22 cellular contexts compared by ENCODE assay signal in genomic region chr2:51258301-51258700, GRCh38.
DNase-seq lines count a peak whose midpoint lies in the region; ATAC-seq, FAIRE-seq and TF ChIP-seq lines count a peak whose summit lies in the region.
"Had no signal": no experiment of that assay in that cellular context is flagged by ENCODE, and none has a peak within 500 bp of the region (broad histone marks: within the 10 kb centered on the region; RNA-seq: fewer than 3 reads in every experiment).

No MANE protein-coding gene starts in this region.

- H3K9me3 ChIP-seq in HepG2 (ENCODE audit: low read length): peaks cover 72% of the 10 kb centered on the region
- H3K9me3 ChIP-seq in right lobe of liver: no peaks in the 10 kb centered on the region
- H3K9me3 ChIP-seq in lower lobe of right lung: no peaks in the 10 kb centered on the region
- H3K9me3 ChIP-seq in H9 (ENCODE audit: control insufficient read depth, low read depth, low read length): no peaks in the 10 kb centered on the region
- H3K9me3 ChIP-seq: BE2C had no signal

- H4K91ac ChIP-seq in H9 (ENCODE audit: insufficient read length, low read depth, low read length): no peak overlapping the region

- H3T11ph ChIP-seq in H9 (ENCODE audit: low read length): no peak overlapping the region

- H4K5ac ChIP-seq in H9 (ENCODE audit: insufficient read length, low read depth, low read length): no peak overlapping the region

- no peak overlapping the region for H2BK120ac ChIP-seq in H9 (ENCODE audit: low read depth, low read length, poor library complexity, severe bottlenecking)

- H3K18ac ChIP-seq in H9 (ENCODE audit: insufficient read length, low read depth, low read length): no peak overlapping the region

- no peak overlapping the region for H3K4ac ChIP-seq in H9 (ENCODE audit: low read depth, low read length)

- FAIRE-seq in HepG2 (lab: Jason Lieb, UNC) (no peak), bronchial epithelial cell (lab: Jason Lieb, UNC) (no peak)
- FAIRE-seq: GM12878, HTR-8/SVneo had no signal

- H3K36me3 ChIP-seq in HepG2 (replicated peaks in 1 of 2; ENCODE audit: control insufficient read depth in 1 of 2, insufficient read depth in 2 of 2, low read length in 2 of 2): no peaks in the 10 kb centered on the region
- H3K36me3 ChIP-seq in right lobe of liver: no peaks in the 10 kb centered on the region
- no peaks in the 10 kb centered on the region for H3K36me3 ChIP-seq in bronchial epithelial cell (ENCODE audit: control insufficient read depth, insufficient read depth, low read length)
- no peaks in the 10 kb centered on the region for H3K36me3 ChIP-seq in lower lobe of right lung
- H3K36me3 ChIP-seq: BE2C had no signal

- H3K79me2 ChIP-seq in HepG2 (ENCODE audit: insufficient read depth, low read length) (no peaks in the 10 kb centered on the region), H9 (ENCODE audit: insufficient read depth, low read length) (no peaks in the 10 kb centered on the region)

- H3K9ac ChIP-seq in HepG2 (ENCODE audit: insufficient read depth, low read depth, low read length) (no peak overlapping the region), H9 (ENCODE audit: extremely low read depth, insufficient read length, low read length) (no peak overlapping the region)

- H3K79me1 ChIP-seq in H9 (ENCODE audit: insufficient read depth, low read depth, low read length, poor library complexity, severe bottlenecking): no peaks in the 10 kb centered on the region

- H3K4me3 ChIP-seq in HepG2 (replicated peaks in 1 of 3; ENCODE audit: insufficient read depth in 1 of 3, low read depth in 2 of 3, low read length in 3 of 3): no peak overlapping the region
- no peak overlapping the region for H3K4me3 ChIP-seq in right lobe of liver
- H3K4me3 ChIP-seq in NB4 (ENCODE audit: low read depth, low read length): no peak overlapping the region
- H3K4me3 ChIP-seq in bronchial epithelial cell (ENCODE audit: low read depth, low read length): no peak overlapping the region
- no peak overlapping the region for H3K4me3 ChIP-seq in lower lobe of right lung
- H3K4me3 ChIP-seq: GM12878 had no signal

- H3K36me3 Mint-ChIP-seq in H9 (ENCODE audit: insufficient read depth in 1 of 3, low read depth in 3 of 3): no peaks in the 10 kb centered on the region
- H3K36me3 Mint-ChIP-seq: CD4-positive, CD25-positive, alpha-beta regulatory T cell had no signal

- no peak overlapping the region for H2BK15ac ChIP-seq in H9 (ENCODE audit: low read depth, low read length)

- no peak for DNase-seq in HepG2 (ENCODE audit: low spot score)
- no peak for DNase-seq in right lobe of liver
- peak; percentile 13 for DNase-seq in NB4 (ENCODE audit: low read depth)
- peak; percentile 4 for DNase-seq in bronchial epithelial cell (ENCODE audit: low read depth)
- no peak for DNase-seq in NCI-H2227 (lab: John Stamatoyannopoulos, UW; ENCODE audit: unreplicated experiment)
- DNase-seq in NCI-H526 (lab: John Stamatoyannopoulos, UW): no peak
- no peak for DNase-seq in lower lobe of right lung
- no peak for DNase-seq in H9
- DNase-seq: 8988T; ACHN; BE2C; C1 segment of cervical spinal cord; CD4-positive, CD25-positive, alpha-beta regulatory T cell; CD8-positive, alpha-beta memory T cell; COR-L47; DMS 273 treated with DMSO at 0.1 percent for 48 hours; DMS53; DND-41; EL; HCEC 1CT had no signal

- H3K14ac ChIP-seq in H9 (ENCODE audit: insufficient read depth, low read length): no peak overlapping the region

- no peaks in the 10 kb centered on the region for H3K27me3 ChIP-seq in HepG2 (ENCODE audit: control insufficient read depth in 1 of 2, insufficient read depth in 2 of 2, low read length in 2 of 2)
- no peaks in the 10 kb centered on the region for H3K27me3 ChIP-seq in right lobe of liver
- H3K27me3 ChIP-seq in bronchial epithelial cell (ENCODE audit: control insufficient read depth, insufficient read depth, low read length): no peaks in the 10 kb centered on the region
- no peaks in the 10 kb centered on the region for H3K27me3 ChIP-seq in lower lobe of right lung (ENCODE audit: low read depth)
- H3K27me3 ChIP-seq in H9 (ENCODE audit: insufficient read depth, low read length): no peaks in the 10 kb centered on the region
- H3K27me3 ChIP-seq: BE2C had no signal

- POLR2A ChIA-PET in HepG2 (lab: Yijun Ruan, JAX): no interaction called here

- TF ChIP-seq CTCF in HepG2 (CRISPR knock-in tag; IDR thresholded peaks at IDR 0.05) (no peak), right lobe of liver (IDR thresholded peaks at IDR 0.05) (no peak), NB4 (IDR thresholded peaks at IDR 0.05; ENCODE audit: low read depth, low read length) (no peak), bronchial epithelial cell (IDR thresholded peaks at IDR 0.05; ENCODE audit: insufficient read depth, low read length, severe bottlenecking) (no peak), lower lobe of right lung (IDR thresholded peaks at IDR 0.05) (no peak), H9 (conservative IDR thresholded peaks at IDR 0.05) (no peak)

- H3K4me2 ChIP-seq in HepG2 (ENCODE audit: low read depth, low read length) (no peak overlapping the region), H9 (ENCODE audit: insufficient read depth, insufficient read length, low read length) (no peak overlapping the region)

- H2AFZ ChIP-seq in HepG2 (ENCODE audit: low read length) (no peak overlapping the region), H9 (ENCODE audit: low read length) (no peak overlapping the region)

- H3K23ac ChIP-seq in H9 (ENCODE audit: insufficient read length, low read depth, low read length): no peak overlapping the region

- H3K4me3 Mint-ChIP-seq in H9: no peak overlapping the region
- H3K4me3 Mint-ChIP-seq: CD4-positive, CD25-positive, alpha-beta regulatory T cell; CD8-positive, alpha-beta memory T cell had no signal

- intact Hi-C loops in HepG2 (cut with micrococcal nuclease; ENCODE audit: unreplicated experiment): no loop called here
- intact Hi-C loops in right lobe of liver (cut with DNase I): no loop called here
- intact Hi-C loops in lower lobe of right lung (cut with DNase I): no loop called here

- WGBS in HepG2 (ENCODE audit: low lambda C conversion rate): 20% methylated on average over 5 of the region's 5 CpGs
- 83% methylated on average over 5 of the region's 5 CpGs for WGBS in right lobe of liver (ENCODE audit: insufficient coverage, low coverage, low lambda C conversion rate, missing lambda C conversion rate)
- no CpG with 5 or more reads among the region's 5 CpGs for WGBS in H9 (ENCODE audit: extremely low coverage, insufficient read length, low lambda C conversion rate)

- no peaks in the 10 kb centered on the region for H3K23me2 ChIP-seq in H9 (ENCODE audit: insufficient read length, low read depth, low read length, poor library complexity, severe bottlenecking)

- no peak for TF ChIP-seq POLR2A in HepG2 (IDR thresholded peaks at IDR 0.05; ENCODE audit: insufficient read depth in 1 of 2, low read depth in 2 of 2, low read length in 2 of 2)
- TF ChIP-seq POLR2A in right lobe of liver (IDR thresholded peaks at IDR 0.05): no peak
- TF ChIP-seq POLR2A in NB4 (IDR thresholded peaks at IDR 0.05; ENCODE audit: extremely low read depth, insufficient read length): no peak

- BruUV-seq in HepG2 (replicated peaks; lab: Mats Ljungman, UMichigan): no TSS peak

- H4K20me1 ChIP-seq in HepG2 (ENCODE audit: insufficient read depth, low read length) (no peaks in the 10 kb centered on the region), H9 (ENCODE audit: control insufficient read depth, insufficient read depth, insufficient read length) (no peaks in the 10 kb centered on the region)

- no peak for TF ChIP-seq RAD21 in HepG2 (CRISPR knock-in tag; IDR thresholded peaks at IDR 0.05)

- H3K27ac ChIP-seq in HepG2 (ENCODE audit: extremely low read length, insufficient read depth, low read length) (no peak overlapping the region), right lobe of liver (no peak overlapping the region), lower lobe of right lung (no peak overlapping the region), H9 (ENCODE audit: insufficient read length, low read depth, low read length) (no peak overlapping the region)

- H2BK20ac ChIP-seq in H9 (ENCODE audit: low read depth, low read length, poor library complexity, severe bottlenecking): no peak overlapping the region

- H3K56ac ChIP-seq in H9 (ENCODE audit: insufficient read length, low read depth, low read length): no peak overlapping the region

- ATAC-seq in HepG2 (no peak), right lobe of liver (no peak), lower lobe of right lung (no peak)
- ATAC-seq: GM12878 had no signal

- H4K8ac ChIP-seq in H9 (replicated peaks; ENCODE audit: insufficient read length, low read depth, low read length): no peak overlapping the region

- no peak overlapping the region; a peak in 1 of 7 replicates for H3K27ac Mint-ChIP-seq in H9
- H3K27ac Mint-ChIP-seq: CD8-positive, alpha-beta memory T cell had no signal

- no peak overlapping the region for H2BK5ac ChIP-seq in H9 (ENCODE audit: insufficient read length, low read length)

- CTCF ChIA-PET in HepG2 (lab: Yijun Ruan, JAX; ENCODE audit: low intra/inter-chr PET ratio, low total read pairs): no interaction called here

- no peaks in the 10 kb centered on the region for H3K9me3 Mint-ChIP-seq in H9

- no peaks in the 10 kb centered on the region for H3K4me1 ChIP-seq in HepG2 (ENCODE audit: insufficient read depth, low read length)
- no peaks in the 10 kb centered on the region for H3K4me1 ChIP-seq in right lobe of liver
- no peaks in the 10 kb centered on the region for H3K4me1 ChIP-seq in lower lobe of right lung
- H3K4me1 ChIP-seq in H9 (ENCODE audit: insufficient read depth, low read length): peaks cover 2% of the 10 kb centered on the region; the same call in 1 of the 2 replicates
- H3K4me1 ChIP-seq: BE2C had no signal

- TF ChIP-seq EP300 in HepG2 (IDR thresholded peaks at IDR 0.05; ENCODE audit: low read depth in 2 of 2, low read length in 2 of 2) (no peak), HepG2 (CRISPR knock-in tag; IDR thresholded peaks at IDR 0.05; ENCODE audit: borderline replicate concordance) (no peak)

- in situ Hi-C loops in HepG2 (cut with HindIII; ENCODE audit: extremely low pct_ligation_motif_present, low pct_unique_long_range_greater_than_20kb): no loop called here

- H2AK5ac ChIP-seq in H9 (ENCODE audit: insufficient read length, low read length): no peak overlapping the region

- H3K4me1 Mint-ChIP-seq in H9: peaks cover 7 to 9% of the 10 kb centered on the region in 2 experiments
- H3K4me1 Mint-ChIP-seq: CD4-positive, CD25-positive, alpha-beta regulatory T cell; CD8-positive, alpha-beta memory T cell had no signal

- H3K27me3 Mint-ChIP-seq in H9 (ENCODE audit: low read depth): no peaks in the 10 kb centered on the region
- H3K27me3 Mint-ChIP-seq: CD4-positive, CD25-positive, alpha-beta regulatory T cell; CD8-positive, alpha-beta memory T cell had no signal

- H2BK12ac ChIP-seq in H9 (ENCODE audit: insufficient read length, low read depth, low read length): no peak overlapping the region

TF ChIP-seq in HepG2, 621 proteins besides CTCF, POLR2A, EP300 and RAD21:
- TF ChIP-seq CEBPB (IDR thresholded peaks at IDR 0.05; ENCODE audit: borderline replicate concordance, low read depth, low read length) (peak; percentile 80), PAF1 (CRISPR knock-in tag; IDR thresholded peaks at IDR 0.05) (no peak)

Comparison
In these comparisons a context has a peak if more than half of its experiments do, and no peak if none do; other contexts are left out.
1. DNase-seq: peak in NB4 (single experiment) and bronchial epithelial cell (single experiment); none in HepG2 (single experiment), right lobe of liver (0 of 3), NCI-H2227 (single experiment), NCI-H526 (0 of 2), lower lobe of right lung (single experiment) and H9 (single experiment).